Comparison of ENCODE assay signal across 12 cellular contexts in the genomic region with DNA sequence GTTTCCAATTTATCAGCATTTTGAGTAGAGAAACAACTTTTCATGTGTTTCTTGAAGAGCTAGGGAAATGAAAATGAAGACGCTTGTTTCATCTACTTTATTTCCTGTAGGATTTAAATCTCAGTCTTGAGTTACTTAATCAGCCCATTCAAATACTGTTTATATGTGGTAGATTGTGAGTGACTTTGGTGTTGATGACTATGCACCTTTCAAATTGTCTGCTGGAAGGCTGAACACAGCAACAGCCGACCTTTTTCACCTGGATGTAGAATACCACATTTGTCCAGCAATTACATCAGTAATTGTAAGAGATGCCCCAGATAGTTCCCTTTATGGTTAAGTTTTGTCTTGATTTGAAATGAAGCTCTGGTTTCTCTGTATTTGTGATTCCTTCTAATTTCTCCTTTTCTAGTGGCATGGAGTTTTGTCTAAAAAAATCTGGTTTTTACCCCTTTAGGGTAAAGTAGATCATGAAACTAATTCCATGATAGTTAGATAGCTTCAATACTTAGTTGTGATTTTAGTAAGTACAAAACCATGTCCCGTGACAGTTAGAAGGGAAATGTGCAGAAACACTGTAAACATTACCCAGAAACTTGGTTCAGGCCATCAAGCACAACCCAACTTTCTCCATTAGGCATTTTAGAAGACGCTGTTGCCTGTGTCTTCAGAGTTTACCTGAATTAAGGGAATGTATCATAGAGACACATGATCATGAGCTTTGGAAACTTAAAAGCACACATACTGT.
A peak's percentile ranks its signal among the peaks of the same experiment; 100 is the strongest.
DNase-seq lines count a peak whose midpoint lies in the region; ATAC-seq and TF ChIP-seq lines count a peak whose summit lies in the region.
"Had no signal": no experiment of that assay in that cellular context is flagged by ENCODE, and none has a peak within 500 bp of the region (broad histone marks: within the 10 kb centered on the region; RNA-seq: fewer than 3 reads in every experiment).

No MANE protein-coding gene starts in this region.

- no peak overlapping the region for H3K18ac ChIP-seq in neuronal stem cell (ENCODE audit: low read length)

- H3K9me3 ChIP-seq in neuronal stem cell (replicated peaks in 1 of 2; ENCODE audit: control insufficient read depth in 2 of 2, insufficient read depth in 1 of 2, low read depth in 1 of 2, low read length in 2 of 2) = peaks cover 0 to 11% of the 10 kb centered on the region in 2 donors

- no peak overlapping the region for H3K4me2 ChIP-seq in neuronal stem cell (ENCODE audit: insufficient read depth, low read length, poor library complexity, severe bottlenecking)
- H3K4me2 ChIP-seq: hepatocyte had no signal

- no peaks in the 10 kb centered on the region for H3K27me3 ChIP-seq in neuronal stem cell (ENCODE audit: control insufficient read depth in 3 of 3, insufficient read depth in 3 of 3, low read depth in 1 of 3, low read length in 3 of 3)
- H3K27me3 ChIP-seq: hepatocyte had no signal

- ATAC-seq in GM19372 (IDR thresholded peaks at IDR 0.05; ENCODE audit: low read depth, unreplicated experiment) (peak; percentile 44), HG02623 (IDR thresholded peaks at IDR 0.05; ENCODE audit: unreplicated experiment) (peak; percentile 49), HG03442 (IDR thresholded peaks at IDR 0.05; ENCODE audit: unreplicated experiment) (peak; percentile 27)

- H2AK5ac ChIP-seq in neuronal stem cell (ENCODE audit: low read depth, low read length) = no peak overlapping the region

- H3K4me1 ChIP-seq in neuronal stem cell (ENCODE audit: control insufficient read depth in 2 of 2, insufficient read depth in 1 of 2, low read depth in 1 of 2, low read length in 2 of 2) = no peaks in the 10 kb centered on the region

- H3K4me3 ChIP-seq in neuronal stem cell (ENCODE audit: low read length in 2 of 2) (no peak overlapping the region), coronary artery (no peak overlapping the region)
- H3K4me3 ChIP-seq: hepatocyte had no signal

- H3K14ac ChIP-seq in neuronal stem cell (ENCODE audit: low read length) = no peak overlapping the region

- DNase-seq in renal cortical epithelial cell (ENCODE audit: low read depth) (peak; percentile 74), retina (no peak), neuronal stem cell (ENCODE audit: low spot score) (no peak), coronary artery (ENCODE audit: low spot score) (no peak), posterior vena cava (ENCODE audit: low spot score) (no peak)
- DNase-seq: activated CD4-positive, alpha-beta T cell treated with anti-CD3 and anti-CD28 coated beads, Interleukin-2, amount 50 U/mL, for 4 hours; activated naive CD8-positive, alpha-beta T cell treated with anti-CD3 and anti-CD28 coated beads, Interleukin-2, amount 10 ng/mL, durations not matched to agents 7 days and 5 days; KG1 had no signal

- no CpG with 5 or more reads among the region's 4 CpGs for WGBS in neuronal stem cell (ENCODE audit: extremely low coverage in 2 of 2, insufficient read length in 2 of 2, insufficient replicate concordance in 1 of 2), 2 donors

- no peak overlapping the region for H3K9ac ChIP-seq in neuronal stem cell (ENCODE audit: low read depth, low read length, poor library complexity)

- no peak overlapping the region for H2AFZ ChIP-seq in neuronal stem cell (ENCODE audit: low read length)
- H2AFZ ChIP-seq: hepatocyte had no signal

- no peak overlapping the region for H2BK5ac ChIP-seq in neuronal stem cell (ENCODE audit: low read length)

- no peak overlapping the region for H2BK120ac ChIP-seq in neuronal stem cell (ENCODE audit: low read depth, low read length)

- intact Hi-C loops in posterior vena cava (cut with DNase I) = no loop called here

- no peak for TF ChIP-seq CTCF in coronary artery (IDR thresholded peaks at IDR 0.05)

- no peak overlapping the region for H3K23ac ChIP-seq in neuronal stem cell (ENCODE audit: low read depth, low read length, poor library complexity)

- H2BK15ac ChIP-seq in neuronal stem cell (ENCODE audit: low read length) = no peak overlapping the region

- no peak overlapping the region for H2BK12ac ChIP-seq in neuronal stem cell (ENCODE audit: low read length)

- no peak overlapping the region for H4K8ac ChIP-seq in neuronal stem cell (ENCODE audit: low read depth, low read length)

- no peak overlapping the region for H3K4ac ChIP-seq in neuronal stem cell (ENCODE audit: low read length)

- peaks cover 0 to 3% of the 10 kb centered on the region in 2 donors for H3K36me3 ChIP-seq in neuronal stem cell (replicated peaks in 1 of 2; ENCODE audit: control insufficient read depth in 2 of 2, insufficient read depth in 2 of 2, low read length in 2 of 2)

- no peak overlapping the region for H4K91ac ChIP-seq in neuronal stem cell (ENCODE audit: low read depth, low read length, poor library complexity)

- H3K27ac ChIP-seq in neuronal stem cell (replicated peaks; ENCODE audit: low read length) = no peak overlapping the region
- no peak overlapping the region for H3K27ac ChIP-seq in coronary artery
- H3K27ac ChIP-seq: hepatocyte had no signal

- H3K79me1 ChIP-seq in neuronal stem cell (ENCODE audit: low read depth, low read length) = no peaks in the 10 kb centered on the region
